ENCODE assay signal across 31 cellular contexts in genomic region chr7:67426654-67427053, GRCh38.
DNase-seq lines count a peak whose midpoint lies in the region; ATAC-seq, FAIRE-seq and TF ChIP-seq lines count a peak whose summit lies in the region.
"Had no signal": no experiment of that assay in that cellular context is flagged by ENCODE, and none has a peak within 500 bp of the region (broad histone marks: within the 10 kb centered on the region; RNA-seq: fewer than 3 reads in every experiment).

No MANE protein-coding gene starts in this region.

- H3K4me1 ChIP-seq in HepG2 (ENCODE audit: insufficient read depth, low read length) (no peaks in the 10 kb centered on the region), right lobe of liver (no peaks in the 10 kb centered on the region), K562 (replicated peaks in 1 of 2; ENCODE audit: control insufficient read depth in 2 of 2, insufficient read depth in 2 of 2, low read length in 2 of 2) (no peaks in the 10 kb centered on the region)
- H3K4me1 ChIP-seq: A549; BLaER1; BLaER1 treated with 17β-estradiol and CSF1 and Interleukin-3, amounts not matched to agents 10 nM and 100 nM; Caco-2 had no signal

- H4K20me1 ChIP-seq in HepG2 (ENCODE audit: insufficient read depth, low read length) (no peaks in the 10 kb centered on the region), K562 (replicated peaks; ENCODE audit: control insufficient read depth, insufficient read depth, low read length) (no peaks in the 10 kb centered on the region)
- H4K20me1 ChIP-seq: BLaER1; BLaER1 treated with 17β-estradiol and CSF1 and Interleukin-3, amounts not matched to agents 10 nM and 100 nM had no signal

- H3K27ac ChIP-seq in HepG2 (ENCODE audit: extremely low read length, insufficient read depth, low read length) (no peak overlapping the region), right lobe of liver (no peak overlapping the region), K562 (ENCODE audit: extremely low read depth, low read depth, low read length) (no peak overlapping the region)
- H3K27ac ChIP-seq: 22Rv1; A549; BLaER1; BLaER1 treated with 17β-estradiol and CSF1 and Interleukin-3, amounts not matched to agents 10 nM and 100 nM; C4-2B had no signal

- no peaks in the 10 kb centered on the region for H3K9me3 ChIP-seq in HepG2 (ENCODE audit: low read length)
- H3K9me3 ChIP-seq in right lobe of liver, result no peaks in the 10 kb centered on the region
- no peaks in the 10 kb centered on the region for H3K9me3 ChIP-seq in K562 (replicated peaks; ENCODE audit: control insufficient read depth, insufficient read depth, low read depth, low read length)
- H3K9me3 ChIP-seq: BLaER1; BLaER1 treated with 17β-estradiol and CSF1 and Interleukin-3, amounts not matched to agents 10 nM and 100 nM; Caco-2 had no signal

- TF ChIP-seq POLR2A in HepG2 (IDR thresholded peaks at IDR 0.05; ENCODE audit: insufficient read depth in 1 of 2, low read depth in 2 of 2, low read length in 2 of 2) (no peak), right lobe of liver (IDR thresholded peaks at IDR 0.05) (no peak), K562 (conservative IDR thresholded peaks at IDR 0.05) (no peak)

- H2AFZ ChIP-seq in HepG2 (ENCODE audit: low read length), result no peak overlapping the region
- H2AFZ ChIP-seq in K562 (ENCODE audit: low read depth, low read length), result no peak overlapping the region

- TF ChIP-seq RAD21 in HepG2 (CRISPR knock-in tag; IDR thresholded peaks at IDR 0.05) (no peak), K562 (CRISPR knock-in tag; conservative IDR thresholded peaks at IDR 0.05 in 1 of 2, IDR thresholded peaks at IDR 0.05 in 1 of 2) (no peak)

- POLR2A ChIA-PET in HepG2 (lab: Yijun Ruan, JAX), result no interaction called here
- POLR2A ChIA-PET in K562 (lab: Yijun Ruan, JAX), result no interaction called here

- H3K27me3 ChIP-seq in HepG2 (ENCODE audit: control insufficient read depth in 1 of 2, insufficient read depth in 2 of 2, low read length in 2 of 2) (no peaks in the 10 kb centered on the region), right lobe of liver (no peaks in the 10 kb centered on the region), K562 (ENCODE audit: control insufficient read depth in 2 of 2, insufficient read depth in 2 of 2, low read length in 2 of 2) (peaks cover 3 to 11% of the 10 kb centered on the region in 2 experiments; a peak in 3 of 5 replicates)
- H3K27me3 ChIP-seq: BLaER1; BLaER1 treated with 17β-estradiol and CSF1 and Interleukin-3, amounts not matched to agents 10 nM and 100 nM had no signal

- no peak overlapping the region for H3K4me3 ChIP-seq in HepG2 (replicated peaks in 1 of 3; ENCODE audit: insufficient read depth in 1 of 3, low read depth in 2 of 3, low read length in 3 of 3)
- H3K4me3 ChIP-seq in right lobe of liver, result no peak overlapping the region
- no peak overlapping the region for H3K4me3 ChIP-seq in K562
- H3K4me3 ChIP-seq: A549; BLaER1; BLaER1 treated with 17β-estradiol and CSF1 and Interleukin-3, amounts not matched to agents 10 nM and 100 nM had no signal

- no peak for TF ChIP-seq EP300 in HepG2 (IDR thresholded peaks at IDR 0.05; ENCODE audit: low read depth in 2 of 2, low read length in 2 of 2)
- TF ChIP-seq EP300 in HepG2 (CRISPR knock-in tag; IDR thresholded peaks at IDR 0.05; ENCODE audit: borderline replicate concordance), result no peak
- TF ChIP-seq EP300 in K562 (IDR thresholded peaks at IDR 0.05; ENCODE audit: low read length), result no peak

- FAIRE-seq in HepG2 (lab: Jason Lieb, UNC), result no peak
- FAIRE-seq in K562 (lab: Jason Lieb, UNC), result no peak
- FAIRE-seq: A204.1, A549, D721Med had no signal

- H3K79me2 ChIP-seq in HepG2 (ENCODE audit: insufficient read depth, low read length) (no peaks in the 10 kb centered on the region), K562 (ENCODE audit: control insufficient read depth, insufficient read depth, low read length) (no peaks in the 10 kb centered on the region)

- intact Hi-C loops in HepG2 (cut with micrococcal nuclease; ENCODE audit: unreplicated experiment), result no loop called here
- intact Hi-C loops in right lobe of liver (cut with DNase I), result no loop called here
- intact Hi-C loops in K562 (cut with micrococcal nuclease), result no loop called here

- no peaks in the 10 kb centered on the region for H3K9me1 ChIP-seq in K562 (ENCODE audit: control insufficient read depth, insufficient read depth, low read length)

- in situ Hi-C loops in HepG2 (cut with HindIII; ENCODE audit: extremely low pct_ligation_motif_present, low pct_unique_long_range_greater_than_20kb), result no loop called here
- in situ Hi-C loops in K562 (cut with MboI), result no loop called here

- H3K4me2 ChIP-seq in HepG2 (ENCODE audit: low read depth, low read length), result no peak overlapping the region
- H3K4me2 ChIP-seq in K562 (ENCODE audit: insufficient read depth, low read length), result no peak overlapping the region
- H3K4me2 ChIP-seq: A549; BLaER1; BLaER1 treated with 17β-estradiol and CSF1 and Interleukin-3, amounts not matched to agents 10 nM and 100 nM had no signal

- TF ChIP-seq CTCF in HepG2 (CRISPR knock-in tag; IDR thresholded peaks at IDR 0.05) (no peak), right lobe of liver (IDR thresholded peaks at IDR 0.05) (no peak), K562 (IDR thresholded peaks at IDR 0.05 in 2 of 3, conservative IDR thresholded peaks at IDR 0.05 in 1 of 3; ENCODE audit: insufficient read depth in 2 of 3, low read depth in 1 of 3, low read length in 3 of 3) (no peak)

- ATAC-seq in HepG2 (no peak), right lobe of liver (no peak), K562 (no peak)
- ATAC-seq: A549; CD8-positive, alpha-beta T cell had no signal

- CTCF ChIA-PET in HepG2 (lab: Yijun Ruan, JAX; ENCODE audit: low intra/inter-chr PET ratio, low total read pairs) (no interaction called here), K562 (lab: Yijun Ruan, JAX; ENCODE audit: low intra/inter-chr PET ratio) (no interaction called here)

- no peaks in the 10 kb centered on the region for H3K36me3 ChIP-seq in HepG2 (replicated peaks in 1 of 2; ENCODE audit: control insufficient read depth in 1 of 2, insufficient read depth in 2 of 2, low read length in 2 of 2)
- no peaks in the 10 kb centered on the region for H3K36me3 ChIP-seq in right lobe of liver
- no peaks in the 10 kb centered on the region for H3K36me3 ChIP-seq in K562 (ENCODE audit: control insufficient read depth, insufficient read depth, low read length)
- H3K36me3 ChIP-seq: BLaER1; BLaER1 treated with 17β-estradiol and CSF1 and Interleukin-3, amounts not matched to agents 10 nM and 100 nM had no signal

- BruUV-seq in HepG2 (replicated peaks; lab: Mats Ljungman, UMichigan) (no TSS peak), K562 (replicated peaks; lab: Mats Ljungman, UMichigan) (no TSS peak)

- WGBS in HepG2 (ENCODE audit: low lambda C conversion rate), result 14% methylated on average over 3 of the region's 3 CpGs
- WGBS in right lobe of liver (ENCODE audit: insufficient coverage, low coverage, low lambda C conversion rate, missing lambda C conversion rate), result 61% methylated on average over 3 of the region's 3 CpGs
- no CpG with 5 or more reads among the region's 3 CpGs for WGBS in K562 (ENCODE audit: insufficient coverage, low coverage, missing lambda C conversion rate)

- DNase-seq in HepG2 (ENCODE audit: low spot score), result no peak
- DNase-seq in right lobe of liver, result no peak
- no peak for DNase-seq in K562 (ENCODE audit: extremely low read depth in 1 of 4, low spot score in 3 of 4)
- DNase-seq in SKM-1 treated with dmso at 0.1 percent for 144 hours (lab: John Stamatoyannopoulos, UW; ENCODE audit: unreplicated experiment), result no peak
- DNase-seq: 8988T; ACHN; AML-193; BE2C; C1 segment of cervical spinal cord; Caco-2; Calu3; CD4-positive, alpha-beta memory T cell; CD4-positive, alpha-beta T cell; CD4-positive, CD25-positive, alpha-beta regulatory T cell; CD8-positive, alpha-beta memory T cell; CD8-positive, alpha-beta T cell; COR-L47; DMS 273 treated with DMSO at 0.1 percent for 48 hours; DMS153; DMS53; DMS79; DMS79 treated with DMSO at 0.1 percent for 48 hours; DND-41; EL had no signal

- H3K9ac ChIP-seq in HepG2 (ENCODE audit: insufficient read depth, low read depth, low read length) (no peak overlapping the region), K562 (ENCODE audit: insufficient read depth in 1 of 2, low read depth in 2 of 2, low read length in 2 of 2) (no peak overlapping the region)
- H3K9ac ChIP-seq: BLaER1; BLaER1 treated with 17β-estradiol and CSF1 and Interleukin-3, amounts not matched to agents 10 nM and 100 nM had no signal

TF ChIP-seq in HepG2, 621 proteins besides CTCF, POLR2A, EP300 and RAD21:
- no peak for TF ChIP-seq LCORL (IDR thresholded peaks at IDR 0.05)
- no peak for TF ChIP-seq LCORL (CRISPR knock-in tag; IDR thresholded peaks at IDR 0.05)
- TF ChIP-seq TAF1 (CRISPR knock-in tag; IDR thresholded peaks at IDR 0.05), result no peak
- TF ChIP-seq ZKSCAN5 (CRISPR knock-in tag; IDR thresholded peaks at IDR 0.05), result no peak
- TF ChIP-seq SPEN (CRISPR knock-in tag; IDR thresholded peaks at IDR 0.05; ENCODE audit: low read depth), result no peak
- peak; percentile 80 for TF ChIP-seq HNRNPK (IDR thresholded peaks at IDR 0.05; ENCODE audit: low read depth, low read length, poor library complexity, severe bottlenecking)
- TF ChIP-seq ZNF567 (CRISPR knock-in tag; IDR thresholded peaks at IDR 0.05; ENCODE audit: borderline replicate concordance), result no peak
- no peak for TF ChIP-seq PHB2 (IDR thresholded peaks at IDR 0.05; ENCODE audit: partially characterized antibody)

TF ChIP-seq in K562, 482 proteins besides CTCF, POLR2A, EP300 and RAD21:
- TF ChIP-seq HNRNPK (IDR thresholded peaks at IDR 0.05; ENCODE audit: low read depth, low read length, poor library complexity, severe bottlenecking) (peak; percentile 91), ZNF766 (CRISPR knock-in tag; conservative IDR thresholded peaks at IDR 0.05) (no peak)

Comparison
In these comparisons a context has a peak if more than half of its experiments do, and no peak if none do; other contexts are left out.
1. Of the 241 proteins assayed by ChIP-seq in both HepG2 and K562: peak only in HepG2: none; only in K562: none; in both: HNRNPK; in neither: 240.